In genomic region chr5:69213513-69214215, GRCh38 we compare ENCODE assay signal across 18 cellular contexts. TPM values are rescaled to one million over a fixed set of nuclear protein-coding genes. Genes with fewer than 3 reads are reported as not detected.
DNase-seq lines count a peak whose midpoint lies in the region; TF ChIP-seq lines count a peak whose summit lies in the region.
"Had no signal": no experiment of that assay in that cellular context is flagged by ENCODE, and none has a peak within 500 bp of the region (broad histone marks: within the 10 kb centered on the region; RNA-seq: fewer than 3 reads in every experiment).

No MANE protein-coding gene starts in this region.

- TF ChIP-seq CTCF in HFF-Myc (IDR thresholded peaks at IDR 0.05; ENCODE audit: low read depth, low read length, missing control alignments) (no peak), fibroblast of villous mesenchyme (IDR thresholded peaks at IDR 0.05; ENCODE audit: insufficient read depth, low read depth, low read length) (no peak)

- H3K4me3 ChIP-seq in HFF-Myc (replicated peaks; ENCODE audit: low read depth, low read length), result no peak overlapping the region
- no peak overlapping the region for H3K4me3 ChIP-seq in fibroblast of villous mesenchyme (ENCODE audit: low read depth, low read length)
- H3K4me3 ChIP-seq: mucosa of descending colon, ovary, PC-9, tibial nerve had no signal

- peak; percentile 31 for DNase-seq in AG08396 (ENCODE audit: low spot score)
- DNase-seq in HFF-Myc (ENCODE audit: extremely low read depth, low read depth), result peak; percentile 57
- DNase-seq in amniotic epithelial cell (ENCODE audit: low read depth), result peak; percentile 72
- peak; percentile 75 for DNase-seq in fibroblast of villous mesenchyme (ENCODE audit: low read depth)
- DNase-seq in NCI-H1092 (lab: John Stamatoyannopoulos, UW), result no peak
- no peak for DNase-seq in ACHN
- no peak for DNase-seq in activated CD4-positive, alpha-beta T cell treated with anti-CD3 and anti-CD28 coated beads for 48 hours
- no peak for DNase-seq in activated CD4-positive, alpha-beta T cell treated with anti-CD3 and anti-CD28 coated beads, Interleukin-2, amount 50 U/mL, for 48 hours
- DNase-seq: activated CD8-positive, alpha-beta memory T cell treated with anti-CD3 and anti-CD28 coated beads, Interleukin-2, amount 10 ng/mL, durations not matched to agents 7 days and 5 days; activated naive CD4-positive, alpha-beta T cell treated with Interleukin-2 at 50 U/mL for 16 hours; DMS79 treated with DMSO at 0.1 percent for 48 hours; H9; mucosa of descending colon; NCI-H2029; NCI-H524 treated with DMSO at 0.1 percent for 48 hours; ovary had no signal

- in situ Hi-C loops in ACHN (cut with HindIII; ENCODE audit: low pct_ligation_motif_present, low pct_unique_long_range_greater_than_20kb, low sequenced_read_pairs), result no loop called here

RNA-seq across cellular contexts. Expression of gene CDK7, which starts 21.0 kb away (rescaled TPM):
- 42.5 and 91.1 TPM in 2 replicates for total RNA-seq in fibroblast of villous mesenchyme

RNA-seq across cellular contexts. Expression of gene CENPH, which starts 24.3 kb away (rescaled TPM):
- total RNA-seq in fibroblast of villous mesenchyme, result 11.9 and 12.1 TPM in 2 replicates

RNA-seq across cellular contexts. Expression of gene CCNB1, which starts 46.7 kb away (rescaled TPM):
- total RNA-seq in fibroblast of villous mesenchyme, result 79.9 and 147 TPM in 2 replicates

Comparison
In these comparisons a context has a peak if more than half of its experiments do, and no peak if none do; other contexts are left out.
1. DNase-seq: peak in AG08396 (single experiment), HFF-Myc (single experiment), amniotic epithelial cell (single experiment) and fibroblast of villous mesenchyme (single experiment); none in NCI-H1092 (single experiment), ACHN (single experiment), activated CD4-positive, alpha-beta T cell treated with anti-CD3 and anti-CD28 coated beads for 48 hours (single experiment) and activated CD4-positive, alpha-beta T cell treated with anti-CD3 and anti-CD28 coated beads, Interleukin-2, amount 50 U/mL, for 48 hours (0 of 2).